Comparison of ENCODE assay signal across 18 cellular contexts in genomic region chr7:114710495-114710894, GRCh38.
"Had no signal": no experiment of that assay in that cellular context is flagged by ENCODE, and none has a peak within 500 bp of the region (broad histone marks: within the 10 kb centered on the region; RNA-seq: fewer than 3 reads in every experiment).

No MANE protein-coding gene starts in this region.

- H3K36me3 ChIP-seq: esophagus muscularis mucosa, gastroesophageal sphincter, spleen, stomach, uterus had no signal

- H3K27me3 ChIP-seq: esophagus muscularis mucosa, gastroesophageal sphincter, spleen, stomach, uterus had no signal

- ATAC-seq: gastroesophageal sphincter; left colon; left ventricle myocardium superior; naive thymus-derived CD4-positive, alpha-beta T cell; sciatic nerve had no signal

- H3K9me3 ChIP-seq: esophagus muscularis mucosa, gastroesophageal sphincter, spleen, stomach, uterus had no signal

- DNase-seq: effector memory CD4-positive, alpha-beta T cell; left colon; left ventricle myocardium superior; naive thymus-derived CD4-positive, alpha-beta T cell; nephron progenitor cell; posterior cingulate gyrus; spleen; stimulated activated CD4-positive, alpha-beta T cell treated with anti-CD3 and anti-CD28 coated beads, Interleukin-2, amount 100 ng/mL, for 24 hours; stimulated activated CD4-positive, alpha-beta T cell treated with anti-CD3 and anti-CD28 coated beads, Interleukin-4, amount 100 ng/mL, for 4 hours; stimulated activated naive CD4-positive, alpha-beta T cell; stomach; substantia nigra; uterus had no signal

- H3K27ac ChIP-seq: epithelial cell of prostate, esophagus muscularis mucosa, gastroesophageal sphincter, spleen, stomach, uterus had no signal

- H3K4me3 ChIP-seq: esophagus muscularis mucosa, gastroesophageal sphincter, lung, spleen, stomach, uterus had no signal

- H3K4me1 ChIP-seq: esophagus muscularis mucosa, gastroesophageal sphincter, spleen, stomach, uterus had no signal
